ENCODE assay signal across 18 cellular contexts in the genomic region with DNA sequence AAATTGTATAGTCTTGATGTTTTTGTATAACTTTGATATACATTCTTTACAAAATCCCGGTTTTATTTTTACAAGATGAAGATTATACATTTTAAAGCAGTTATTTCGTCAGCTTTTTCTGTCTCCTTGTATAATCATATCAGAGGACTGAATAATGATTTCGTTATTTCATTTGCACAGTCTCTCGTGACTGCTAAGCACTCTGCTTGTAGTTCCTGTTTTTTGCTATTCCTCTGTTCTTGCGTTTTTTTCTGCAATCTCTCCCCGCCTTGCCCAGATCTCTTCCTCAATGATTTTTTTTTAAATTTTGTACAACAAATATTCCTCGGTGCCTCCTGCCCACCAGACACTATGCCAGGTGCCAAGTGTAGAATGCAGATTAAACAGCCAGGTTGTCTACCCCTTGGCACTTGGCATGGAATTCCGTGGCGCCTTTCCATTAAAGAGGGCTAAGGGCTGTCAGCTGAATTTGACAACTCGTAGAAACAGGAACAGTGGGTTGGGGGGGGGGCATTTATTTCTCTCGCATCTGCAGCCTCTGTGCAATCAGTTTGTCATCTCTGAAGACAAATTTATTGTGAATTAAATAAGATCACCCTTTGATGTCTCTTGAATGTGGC.
DNase-seq lines count a peak whose midpoint lies in the region; ATAC-seq, FAIRE-seq and TF ChIP-seq lines count a peak whose summit lies in the region.
"Had no signal": no experiment of that assay in that cellular context is flagged by ENCODE, and none has a peak within 500 bp of the region (broad histone marks: within the 10 kb centered on the region; RNA-seq: fewer than 3 reads in every experiment).

No MANE protein-coding gene starts in this region.

- no peak for TF ChIP-seq POLR2A in K562 (conservative IDR thresholded peaks at IDR 0.05)

- H3K27ac Mint-ChIP-seq in HFFc6 (peak overlapping the region; percentile 2; the same call in 1 of the 2 replicates), neural crest cell (ENCODE audit: unreplicated experiment) (peak overlapping the region; percentile 1)
- H3K27ac Mint-ChIP-seq in activated T-helper 2 cell treated with anti-CD3 and anti-CD28 coated beads, Interferon-gamma antibody, Interleukin-2, Interleukin-4, amounts not matched to agents 10 μg/mL and 5 μg/mL and 100 μg/mL, durations not matched to agents 14 hours and 24 hours and 36 hours: no peak overlapping the region
- H3K27ac Mint-ChIP-seq in activated T-helper 1 cell treated with anti-CD3 and anti-CD28 coated beads, Interleukin-12 subunit alpha, Interleukin-12 subunit beta, Interleukin-2, Interleukin-4 antibody, amounts not matched to agents 30 ng/mL and 10 ng/mL and 1 ng/mL, durations not matched to agents 14 hours and 24 hours and 36 hours: no peak overlapping the region
- H3K27ac Mint-ChIP-seq: stimulated activated memory B cell treated with anti-CD40 and anti-IgM and Interleukin-4, amounts not matched to agents 10 μg/mL and 1 μg/mL and 100 μg/mL, for 72 hours had no signal

- intact Hi-C loops in K562 (cut with micrococcal nuclease): no loop called here
- intact Hi-C loops in activated T-helper 2 cell treated with anti-CD3 and anti-CD28 coated beads, Interferon-gamma antibody, Interleukin-2, Interleukin-4, amounts not matched to agents 10 μg/mL and 5 μg/mL and 100 μg/mL, durations not matched to agents 14 hours and 24 hours and 36 hours (cut with micrococcal nuclease): no loop called here
- intact Hi-C loops in activated T-helper 1 cell treated with anti-CD3 and anti-CD28 coated beads, Interleukin-12 subunit alpha, Interleukin-12 subunit beta, Interleukin-2, Interleukin-4 antibody, amounts not matched to agents 30 ng/mL and 10 ng/mL and 1 ng/mL, durations not matched to agents 14 hours and 24 hours and 36 hours (cut with micrococcal nuclease): loop anchor here (5.0 kb wide), 2 partner anchors 33 to 67 kb away; a partner anchor contains a TSS

- TF ChIP-seq CTCF in HFFc6 (IDR thresholded peaks at IDR 0.05): no peak
- no peak for TF ChIP-seq CTCF in K562 (IDR thresholded peaks at IDR 0.05 in 2 of 3, conservative IDR thresholded peaks at IDR 0.05 in 1 of 3; ENCODE audit: insufficient read depth in 2 of 3, low read depth in 1 of 3, low read length in 3 of 3)
- TF ChIP-seq CTCF in neural crest cell (conservative IDR thresholded peaks at IDR 0.05): no peak

- no peak overlapping the region for H3K27ac ChIP-seq in K562 (ENCODE audit: extremely low read depth, low read depth, low read length)

- no peaks in the 10 kb centered on the region for H3K9me3 ChIP-seq in K562 (replicated peaks; ENCODE audit: control insufficient read depth, insufficient read depth, low read depth, low read length)
- H3K9me3 ChIP-seq: BE2C, ovary had no signal

- POLR2A ChIA-PET in K562 (lab: Yijun Ruan, JAX): interaction anchor here (0.6 kb wide), 1 partner anchor 23 kb away, joined by 3 read pairs; no protein-coding TSS in a partner anchor

- H2AFZ ChIP-seq in K562 (ENCODE audit: low read depth, low read length): no peak overlapping the region

- H3K27me3 Mint-ChIP-seq in HFFc6 (ENCODE audit: insufficient read depth) (no peaks in the 10 kb centered on the region; the same call in 1 of the 2 replicates), neural crest cell (ENCODE audit: low read depth) (no peaks in the 10 kb centered on the region)
- H3K27me3 Mint-ChIP-seq in activated T-helper 2 cell treated with anti-CD3 and anti-CD28 coated beads, Interferon-gamma antibody, Interleukin-2, Interleukin-4, amounts not matched to agents 10 μg/mL and 5 μg/mL and 100 μg/mL, durations not matched to agents 14 hours and 24 hours and 36 hours (ENCODE audit: low read depth): peaks cover 18% of the 10 kb centered on the region
- H3K27me3 Mint-ChIP-seq in activated T-helper 1 cell treated with anti-CD3 and anti-CD28 coated beads, Interleukin-12 subunit alpha, Interleukin-12 subunit beta, Interleukin-2, Interleukin-4 antibody, amounts not matched to agents 30 ng/mL and 10 ng/mL and 1 ng/mL, durations not matched to agents 14 hours and 24 hours and 36 hours (ENCODE audit: insufficient read depth): peaks cover 12% of the 10 kb centered on the region

- no peak overlapping the region for H3K4me3 ChIP-seq in K562
- H3K4me3 ChIP-seq: ovary had no signal

- 0 out of 2 replicates have a peak, but pooled peaks cover 3% of the 10 kb centered on the region for H4K20me1 ChIP-seq in K562 (replicated peaks; ENCODE audit: control insufficient read depth, insufficient read depth, low read length)

- TF ChIP-seq RAD21 in K562 (CRISPR knock-in tag; conservative IDR thresholded peaks at IDR 0.05 in 1 of 2, IDR thresholded peaks at IDR 0.05 in 1 of 2): no peak

- no peak for TF ChIP-seq EP300 in K562 (IDR thresholded peaks at IDR 0.05; ENCODE audit: low read length)

- H3K36me3 Mint-ChIP-seq in HFFc6 (ENCODE audit: low read depth) (no peaks in the 10 kb centered on the region; the same call in 1 of the 2 replicates), neural crest cell (ENCODE audit: low read depth) (no peaks in the 10 kb centered on the region)
- H3K36me3 Mint-ChIP-seq in activated T-helper 2 cell treated with anti-CD3 and anti-CD28 coated beads, Interferon-gamma antibody, Interleukin-2, Interleukin-4, amounts not matched to agents 10 μg/mL and 5 μg/mL and 100 μg/mL, durations not matched to agents 14 hours and 24 hours and 36 hours (ENCODE audit: low read depth): no peaks in the 10 kb centered on the region
- H3K36me3 Mint-ChIP-seq in activated T-helper 1 cell treated with anti-CD3 and anti-CD28 coated beads, Interleukin-12 subunit alpha, Interleukin-12 subunit beta, Interleukin-2, Interleukin-4 antibody, amounts not matched to agents 30 ng/mL and 10 ng/mL and 1 ng/mL, durations not matched to agents 14 hours and 24 hours and 36 hours (ENCODE audit: low read depth): no peaks in the 10 kb centered on the region
- H3K36me3 Mint-ChIP-seq: stimulated activated memory B cell treated with anti-CD40 and anti-IgM and Interleukin-4, amounts not matched to agents 10 μg/mL and 1 μg/mL and 100 μg/mL, for 72 hours had no signal

- H3K4me3 Mint-ChIP-seq in HFFc6: no peak overlapping the region
- peak overlapping the region; percentile 46 for H3K4me3 Mint-ChIP-seq in neural crest cell
- H3K4me3 Mint-ChIP-seq in activated T-helper 2 cell treated with anti-CD3 and anti-CD28 coated beads, Interferon-gamma antibody, Interleukin-2, Interleukin-4, amounts not matched to agents 10 μg/mL and 5 μg/mL and 100 μg/mL, durations not matched to agents 14 hours and 24 hours and 36 hours (ENCODE audit: low read depth): no peak overlapping the region
- H3K4me3 Mint-ChIP-seq in activated T-helper 1 cell treated with anti-CD3 and anti-CD28 coated beads, Interleukin-12 subunit alpha, Interleukin-12 subunit beta, Interleukin-2, Interleukin-4 antibody, amounts not matched to agents 30 ng/mL and 10 ng/mL and 1 ng/mL, durations not matched to agents 14 hours and 24 hours and 36 hours: no peak overlapping the region
- H3K4me3 Mint-ChIP-seq: activated T-cell treated with anti-CD3 and anti-CD28 coated beads, Interleukin-2, amount 50 U/mL, for 4 hours; stimulated activated memory B cell treated with anti-CD40 and anti-IgM and Interleukin-4, amounts not matched to agents 10 μg/mL and 1 μg/mL and 100 μg/mL, for 72 hours had no signal

- no peak for ATAC-seq in K562
- ATAC-seq: activated T-cell treated with anti-CD3 and anti-CD28 coated beads, Interleukin-2, amount 50 U/mL, for 4 hours; stimulated activated memory B cell treated with anti-CD40 and anti-IgM and Interleukin-4, amounts not matched to agents 10 μg/mL and 1 μg/mL and 100 μg/mL, for 72 hours had no signal

- CTCF ChIA-PET in K562 (lab: Yijun Ruan, JAX; ENCODE audit: low intra/inter-chr PET ratio): no interaction called here

- no peaks in the 10 kb centered on the region for H3K79me2 ChIP-seq in K562 (ENCODE audit: control insufficient read depth, insufficient read depth, low read length)

- H3K4me1 ChIP-seq in K562 (replicated peaks in 1 of 2; ENCODE audit: control insufficient read depth in 2 of 2, insufficient read depth in 2 of 2, low read length in 2 of 2): peaks cover 0 to 3% of the 10 kb centered on the region in 2 experiments; a peak in 1 of 5 replicates

- FAIRE-seq in K562 (lab: Jason Lieb, UNC) (no peak), HTR-8/SVneo (lab: Jason Lieb, UNC) (no peak)
- FAIRE-seq: endothelial cell of umbilical vein, H1, keratinocyte, urothelium cell line had no signal

- no peaks in the 10 kb centered on the region for H3K36me3 ChIP-seq in K562 (ENCODE audit: control insufficient read depth, insufficient read depth, low read length)
- H3K36me3 ChIP-seq: ovary had no signal

- peaks cover 4 to 33% of the 10 kb centered on the region in 2 experiments; a peak in 4 of 5 replicates for H3K27me3 ChIP-seq in K562 (ENCODE audit: control insufficient read depth in 2 of 2, insufficient read depth in 2 of 2, low read length in 2 of 2)
- H3K27me3 ChIP-seq: BE2C, ovary had no signal

- in situ Hi-C loops in K562 (cut with MboI): no loop called here

- H3K9me1 ChIP-seq in K562 (ENCODE audit: control insufficient read depth, insufficient read depth, low read length): no peaks in the 10 kb centered on the region

- H3K9ac ChIP-seq in K562 (ENCODE audit: insufficient read depth in 1 of 2, low read depth in 2 of 2, low read length in 2 of 2): no peak overlapping the region

- no TSS peak for BruUV-seq in K562 (replicated peaks; lab: Mats Ljungman, UMichigan)

- DNase-seq in HFFc6 (no peak), NCI-H1694 (lab: John Stamatoyannopoulos, UW) (peak; percentile 50), K562 (ENCODE audit: extremely low read depth in 1 of 4, low spot score in 3 of 4) (no peak), neural crest cell (ENCODE audit: low read depth, low spot score) (no peak), HTR-8/SVneo (ENCODE audit: insufficient read length, low spot score) (no peak)
- no peak for DNase-seq in activated T-helper 2 cell treated with anti-CD3 and anti-CD28 coated beads, Interferon-gamma antibody, Interleukin-2, Interleukin-4, amounts not matched to agents 10 μg/mL and 5 μg/mL and 100 μg/mL, durations not matched to agents 14 hours and 24 hours and 36 hours (ENCODE audit: low spot score)
- DNase-seq in activated T-helper 1 cell treated with anti-CD3 and anti-CD28 coated beads, Interleukin-12 subunit alpha, Interleukin-12 subunit beta, Interleukin-2, Interleukin-4 antibody, amounts not matched to agents 30 ng/mL and 10 ng/mL and 1 ng/mL, durations not matched to agents 14 hours and 24 hours and 36 hours (ENCODE audit: low spot score): no peak
- DNase-seq: activated CD4-positive, alpha-beta T cell treated with anti-CD3 and anti-CD28 coated beads, Interleukin-2, amount 50 U/mL, for 4 hours; activated T-cell treated with anti-CD3 and anti-CD28 coated beads, Interleukin-2, amount 50 U/mL, for 4 hours; BE2C; cerebellar nuclear complex; NCI-H1048; ovary had no signal

- 0% methylated on average over 11 of the region's 11 CpGs for WGBS in K562 (ENCODE audit: insufficient coverage, low coverage, missing lambda C conversion rate)

- no peaks in the 10 kb centered on the region for H3K9me3 Mint-ChIP-seq in HFFc6
- no peaks in the 10 kb centered on the region for H3K9me3 Mint-ChIP-seq in neural crest cell
- H3K9me3 Mint-ChIP-seq in activated T-helper 2 cell treated with anti-CD3 and anti-CD28 coated beads, Interferon-gamma antibody, Interleukin-2, Interleukin-4, amounts not matched to agents 10 μg/mL and 5 μg/mL and 100 μg/mL, durations not matched to agents 14 hours and 24 hours and 36 hours: no peaks in the 10 kb centered on the region
- no peaks in the 10 kb centered on the region for H3K9me3 Mint-ChIP-seq in activated T-helper 1 cell treated with anti-CD3 and anti-CD28 coated beads, Interleukin-12 subunit alpha, Interleukin-12 subunit beta, Interleukin-2, Interleukin-4 antibody, amounts not matched to agents 30 ng/mL and 10 ng/mL and 1 ng/mL, durations not matched to agents 14 hours and 24 hours and 36 hours
- H3K9me3 Mint-ChIP-seq: activated T-cell treated with anti-CD3 and anti-CD28 coated beads, Interleukin-2, amount 50 U/mL, for 4 hours; stimulated activated memory B cell treated with anti-CD40 and anti-IgM and Interleukin-4, amounts not matched to agents 10 μg/mL and 1 μg/mL and 100 μg/mL, for 72 hours had no signal

- H3K4me1 Mint-ChIP-seq in HFFc6 (ENCODE audit: low read depth): peaks cover 52% of the 10 kb centered on the region
- H3K4me1 Mint-ChIP-seq in neural crest cell: peaks cover 66% of the 10 kb centered on the region
- H3K4me1 Mint-ChIP-seq in activated T-helper 2 cell treated with anti-CD3 and anti-CD28 coated beads, Interferon-gamma antibody, Interleukin-2, Interleukin-4, amounts not matched to agents 10 μg/mL and 5 μg/mL and 100 μg/mL, durations not matched to agents 14 hours and 24 hours and 36 hours (ENCODE audit: low read depth): peaks cover 15% of the 10 kb centered on the region
- H3K4me1 Mint-ChIP-seq in activated T-helper 1 cell treated with anti-CD3 and anti-CD28 coated beads, Interleukin-12 subunit alpha, Interleukin-12 subunit beta, Interleukin-2, Interleukin-4 antibody, amounts not matched to agents 30 ng/mL and 10 ng/mL and 1 ng/mL, durations not matched to agents 14 hours and 24 hours and 36 hours (ENCODE audit: low read depth): peaks cover 27% of the 10 kb centered on the region

- no peak overlapping the region for H3K4me2 ChIP-seq in K562 (ENCODE audit: insufficient read depth, low read length)

Comparison
In these comparisons a context has a peak if more than half of its experiments do, and no peak if none do; other contexts are left out.
1. H3K27ac Mint-ChIP-seq: peak in HFFc6 (single experiment) and neural crest cell (single experiment); none in activated T-helper 2 cell treated with anti-CD3 and anti-CD28 coated beads, Interferon-gamma antibody, Interleukin-2, Interleukin-4, amounts not matched to agents 10 μg/mL and 5 μg/mL and 100 μg/mL, durations not matched to agents 14 hours and 24 hours and 36 hours (single experiment) and activated T-helper 1 cell treated with anti-CD3 and anti-CD28 coated beads, Interleukin-12 subunit alpha, Interleukin-12 subunit beta, Interleukin-2, Interleukin-4 antibody, amounts not matched to agents 30 ng/mL and 10 ng/mL and 1 ng/mL, durations not matched to agents 14 hours and 24 hours and 36 hours (single experiment).